Comparison of ENCODE assay signal across 9 cellular contexts in genomic region chr10:133372507-133372906, GRCh38. TPM values are rescaled to one million over a fixed set of nuclear protein-coding genes. Genes with fewer than 3 reads are reported as not detected.
DNase-seq lines count a peak whose midpoint lies in the region; ATAC-seq and TF ChIP-seq lines count a peak whose summit lies in the region.
"Had no signal": no experiment of that assay in that cellular context is flagged by ENCODE, and none has a peak within 500 bp of the region (broad histone marks: within the 10 kb centered on the region; RNA-seq: fewer than 3 reads in every experiment).

No MANE protein-coding gene starts in this region.

- no peak overlapping the region for H3K4me3 ChIP-seq in CD8-positive, alpha-beta T cell (ENCODE audit: low read depth, low read length)
- H3K4me3 ChIP-seq in SJSA1, result peak overlapping the region; percentile 11; the same call in 1 of the 2 replicates
- peak overlapping the region; percentile 83 for H3K4me3 ChIP-seq in fibroblast of villous mesenchyme (ENCODE audit: low read depth, low read length)
- H3K4me3 ChIP-seq in parathyroid adenoma (ENCODE audit: low read depth, low read length), result no peak overlapping the region

- H3K27me3 Mint-ChIP-seq in CD8-positive, alpha-beta T cell (ENCODE audit: low read depth), result no peaks in the 10 kb centered on the region

- H3K9me3 ChIP-seq in CD8-positive, alpha-beta T cell (ENCODE audit: low read length), result no peaks in the 10 kb centered on the region
- H3K9me3 ChIP-seq in SJSA1 (replicated peaks) (no peaks in the 10 kb centered on the region), parathyroid adenoma (ENCODE audit: control insufficient read depth, low read length) (no peaks in the 10 kb centered on the region)

- H3K27ac Mint-ChIP-seq in CD8-positive, alpha-beta T cell, result peak overlapping the region; percentile 13

- peaks cover 26% of the 10 kb centered on the region for H3K36me3 Mint-ChIP-seq in CD8-positive, alpha-beta T cell

- peaks cover 6% of the 10 kb centered on the region for H3K4me1 Mint-ChIP-seq in CD8-positive, alpha-beta T cell (ENCODE audit: low read depth)

- no peak overlapping the region for H3K27ac ChIP-seq in CD8-positive, alpha-beta T cell (ENCODE audit: low read depth, low read length)
- H3K27ac ChIP-seq in SJSA1, result no peak overlapping the region
- no peak overlapping the region for H3K27ac ChIP-seq in parathyroid adenoma

- CTCF ChIA-PET in CD8-positive, alpha-beta T cell (lab: Charles Lee), result no interaction called here

- peak overlapping the region; percentile 78 for H3K4me3 Mint-ChIP-seq in CD8-positive, alpha-beta T cell

- H3K9me3 Mint-ChIP-seq in CD8-positive, alpha-beta T cell, result no peaks in the 10 kb centered on the region

- no peaks in the 10 kb centered on the region for H3K27me3 ChIP-seq in CD8-positive, alpha-beta T cell (ENCODE audit: insufficient read depth, low read length)
- H3K27me3 ChIP-seq in SJSA1 (replicated peaks) (no peaks in the 10 kb centered on the region), parathyroid adenoma (ENCODE audit: control insufficient read depth, insufficient read depth, low read length) (no peaks in the 10 kb centered on the region)

- POLR2A ChIA-PET in CD8-positive, alpha-beta T cell (lab: Charles Lee), result interaction anchor here (0.6 to 1.5 kb wide), 3 partner anchors 11 to 36 kb away, joined by 3 read pairs; partner anchors contain the start of genes CALY and MTG1

- no peaks in the 10 kb centered on the region for H3K79me2 ChIP-seq in parathyroid adenoma

- H2AFZ ChIP-seq in parathyroid adenoma, result no peak overlapping the region

- no peak for ATAC-seq in CD8-positive, alpha-beta T cell

- H3K9ac ChIP-seq in parathyroid adenoma, result no peak overlapping the region

- H3K36me3 ChIP-seq in CD8-positive, alpha-beta T cell (ENCODE audit: insufficient read depth, low read length), result peaks cover 7% of the 10 kb centered on the region
- H3K36me3 ChIP-seq in SJSA1 (peaks cover 27% of the 10 kb centered on the region), parathyroid adenoma (ENCODE audit: control insufficient read depth, insufficient read depth, low read length) (no peaks in the 10 kb centered on the region)

- no peak for DNase-seq in CD8-positive, alpha-beta T cell
- DNase-seq in SJSA1 (ENCODE audit: low read depth in 1 of 2, low spot score in 2 of 2) (no peak), fibroblast of villous mesenchyme (ENCODE audit: low read depth) (no peak), GDM1 (lab: John Stamatoyannopoulos, UW) (no peak), KG1 (lab: John Stamatoyannopoulos, UW) (no peak), activated gamma-delta T cell (lab: John Stamatoyannopoulos, UW) (no peak), COR-L47 (lab: John Stamatoyannopoulos, UW) (no peak)

- no peak for TF ChIP-seq CTCF in CD8-positive, alpha-beta T cell (IDR thresholded peaks at IDR 0.05)
- TF ChIP-seq CTCF in fibroblast of villous mesenchyme (IDR thresholded peaks at IDR 0.05; ENCODE audit: insufficient read depth, low read depth, low read length) (no peak), parathyroid adenoma (IDR thresholded peaks at IDR 0.05) (no peak)

- intact Hi-C loops in CD8-positive, alpha-beta T cell (cut with DNase I, micrococcal nuclease), result loop anchor here in 1 of 2 experiments (5.0 to 10.0 kb wide), 2 partner anchors 35 to 838 kb away; partner anchors contain the start of genes CALY and INPP5A

- H3K4me2 ChIP-seq in parathyroid adenoma (ENCODE audit: low read length), result peak overlapping the region; percentile 40

- H3K4me1 ChIP-seq in CD8-positive, alpha-beta T cell (ENCODE audit: insufficient read depth, low read length), result peaks cover 4% of the 10 kb centered on the region
- H3K4me1 ChIP-seq in SJSA1 (replicated peaks) (peaks cover 11% of the 10 kb centered on the region), parathyroid adenoma (no peaks in the 10 kb centered on the region)

RNA-seq across cellular contexts. Expression of gene ECHS1, which starts 0.6 kb away (rescaled TPM):
- total RNA-seq in CD8-positive, alpha-beta T cell, result 1 to 10 TPM; 7.9 to 8.5 TPM
- 106 and 145 TPM in 2 replicates for total RNA-seq in SJSA1 (2014; rRNA removed; shearing (Covaris generic))
- 50.3 and 59.6 TPM in 2 replicates for total RNA-seq in fibroblast of villous mesenchyme

RNA-seq across cellular contexts. Expression of gene PAOX, which starts 6.6 kb away (rescaled TPM):
- total RNA-seq in CD8-positive, alpha-beta T cell, result 1 to 10 TPM; 2.4 to 3.5 TPM
- 8.7 and 9.9 TPM in 2 replicates for total RNA-seq in SJSA1 (2014; rRNA removed; shearing (Covaris generic))
- 6.4 and 7.8 TPM in 2 replicates for total RNA-seq in fibroblast of villous mesenchyme

RNA-seq across cellular contexts. Expression of gene FUOM, which starts 14.7 kb away (rescaled TPM):
- total RNA-seq in CD8-positive, alpha-beta T cell, result 1 to 10 TPM; 7.9 to 10.0 TPM
- total RNA-seq in SJSA1 (2014; rRNA removed; shearing (Covaris generic)), result 2.5 and 6.2 TPM in 2 replicates
- total RNA-seq in fibroblast of villous mesenchyme, result 7.3 and 13.2 TPM in 2 replicates

RNA-seq across cellular contexts. Expression of gene MTG1, which starts 21.4 kb away (rescaled TPM):
- 10 to 100 TPM; 30.2 to 31.0 TPM for total RNA-seq in CD8-positive, alpha-beta T cell
- total RNA-seq in SJSA1 (2014; rRNA removed; shearing (Covaris generic)), result 36.8 and 50.5 TPM in 2 replicates
- 22.5 and 35.4 TPM in 2 replicates for total RNA-seq in fibroblast of villous mesenchyme

RNA-seq across cellular contexts. Expression of gene PRAP1, which starts 25.3 kb away (rescaled TPM):
- total RNA-seq in CD8-positive, alpha-beta T cell, result not detected
- not detected in 2 replicates for total RNA-seq in SJSA1 (2014; rRNA removed; shearing (Covaris generic))
- not detected in 2 replicates for total RNA-seq in fibroblast of villous mesenchyme
- total RNA-seq: activated CD8-positive, alpha-beta memory T cell treated with anti-CD3 and anti-CD28 coated beads for 36 hours had no signal

Comparison
In these comparisons a context has a peak if more than half of its experiments do, and no peak if none do; other contexts are left out.
1. H3K4me3 ChIP-seq: peak in SJSA1 (single experiment) and fibroblast of villous mesenchyme (single experiment); none in CD8-positive, alpha-beta T cell (single experiment) and parathyroid adenoma (single experiment).